9 cellular contexts compared by ENCODE assay signal in the genomic region with DNA sequence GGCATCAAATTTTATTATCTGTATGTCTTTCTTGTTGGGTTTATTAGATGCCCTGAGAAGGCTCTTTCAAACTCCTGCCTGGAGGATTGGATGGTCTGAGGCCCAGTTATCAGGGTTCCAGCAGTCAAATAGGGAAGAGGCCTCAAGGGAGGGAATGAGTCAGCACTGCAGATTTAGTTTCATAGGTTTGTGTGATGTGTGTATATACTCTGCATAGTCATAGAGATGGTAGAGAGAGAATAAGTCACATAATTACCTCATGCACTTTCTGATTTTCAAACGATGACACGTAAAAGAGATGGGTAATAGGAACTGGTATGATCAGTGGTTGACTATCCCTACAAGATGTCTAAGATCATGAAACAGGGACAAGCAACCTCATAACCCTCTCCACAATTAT.
A peak's percentile ranks its signal among the peaks of the same experiment; 100 is the strongest.
DNase-seq lines count a peak whose midpoint lies in the region; ATAC-seq and TF ChIP-seq lines count a peak whose summit lies in the region.
"Had no signal": no experiment of that assay in that cellular context is flagged by ENCODE, and none has a peak within 500 bp of the region (broad histone marks: within the 10 kb centered on the region; RNA-seq: fewer than 3 reads in every experiment).

No MANE protein-coding gene starts in this region.

- peak overlapping the region; percentile 25; the same call in 1 of the 2 replicates for H3K4me3 ChIP-seq in OCI-LY3 (ENCODE audit: low read length)

- H3K79me2 ChIP-seq in OCI-LY3 (ENCODE audit: low read length) = no peaks in the 10 kb centered on the region

- H3K4me2 ChIP-seq in OCI-LY3 (ENCODE audit: low read length) = peak overlapping the region; percentile 52

- H3K9me3 Mint-ChIP-seq in activated naive CD4-positive, alpha-beta T cell treated with anti-CD3 and anti-CD28 coated beads, Interleukin-2, amount 50 U/mL, for 72 hours = no peaks in the 10 kb centered on the region
- H3K9me3 Mint-ChIP-seq in nephron progenitor cell = no peaks in the 10 kb centered on the region
- H3K9me3 Mint-ChIP-seq: CD4-positive, CD25-positive, alpha-beta regulatory T cell had no signal

- H3K27me3 ChIP-seq in OCI-LY3 (ENCODE audit: low read depth, low read length) = no peaks in the 10 kb centered on the region

- H3K9ac ChIP-seq in OCI-LY3 (ENCODE audit: low read length) = no peak overlapping the region

- no peaks in the 10 kb centered on the region for H3K4me1 Mint-ChIP-seq in nephron progenitor cell
- H3K4me1 Mint-ChIP-seq: CD4-positive, CD25-positive, alpha-beta regulatory T cell had no signal

- H3K36me3 Mint-ChIP-seq in activated naive CD4-positive, alpha-beta T cell treated with anti-CD3 and anti-CD28 coated beads, Interleukin-2, amount 50 U/mL, for 72 hours = no peaks in the 10 kb centered on the region
- H3K36me3 Mint-ChIP-seq in nephron progenitor cell (ENCODE audit: low read depth) = no peaks in the 10 kb centered on the region

- peaks cover 46% of the 10 kb centered on the region for H3K4me1 ChIP-seq in OCI-LY3 (ENCODE audit: low read length)

- no peaks in the 10 kb centered on the region for H4K20me1 ChIP-seq in OCI-LY3 (ENCODE audit: insufficient read depth, low read length)

- peak; percentile 73 to 99 for ATAC-seq in activated naive CD4-positive, alpha-beta T cell treated with anti-CD3 and anti-CD28 coated beads, Interleukin-2, amount 50 U/mL, for 72 hours
- peak; percentile 97 for ATAC-seq in HG02763 (IDR thresholded peaks at IDR 0.05; ENCODE audit: unreplicated experiment)
- peak; percentile 73 for ATAC-seq in stimulated activated naive CD8-positive, alpha-beta T cell treated with anti-CD3 and anti-CD28 coated beads, Interleukin-15, Interleukin-2, amounts not matched to agents 100 U/mL and 50 U/mL, for 24 hours
- no peak for ATAC-seq in SK-N-SH treated with all-trans-retinoic acid at 6 μM for 48 hours

- H3K9me3 ChIP-seq in OCI-LY3 (ENCODE audit: insufficient read depth, low read length) = no peaks in the 10 kb centered on the region

- TF ChIP-seq CTCF in OCI-LY3 (IDR thresholded peaks at IDR 0.05; ENCODE audit: low read depth, low read length) = no peak
- no peak for TF ChIP-seq CTCF in nephron progenitor cell (IDR thresholded peaks at IDR 0.05)

- H2AFZ ChIP-seq in OCI-LY3 (ENCODE audit: low read depth, low read length) = no peak overlapping the region

- no peak overlapping the region for H3K4me3 Mint-ChIP-seq in nephron progenitor cell
- H3K4me3 Mint-ChIP-seq: CD4-positive, CD25-positive, alpha-beta regulatory T cell had no signal

- H3K36me3 ChIP-seq in OCI-LY3 (replicated peaks; ENCODE audit: low read depth, low read length) = no peaks in the 10 kb centered on the region

- H3K27me3 Mint-ChIP-seq in nephron progenitor cell (ENCODE audit: low read depth, poor library complexity) = no peaks in the 10 kb centered on the region

- peak in 1 of 2 donors; percentile 13 for DNase-seq in activated naive CD4-positive, alpha-beta T cell treated with anti-CD3 and anti-CD28 coated beads, Interleukin-2, amount 50 U/mL, for 72 hours (ENCODE audit: low spot score in 2 of 2)
- no peak for DNase-seq in activated naive CD4-positive, alpha-beta T cell treated with Interleukin-2 at 50 U/mL for 16 hours
- no peak for DNase-seq in stimulated activated naive CD8-positive, alpha-beta T cell treated with anti-CD3 and anti-CD28 coated beads, Interleukin-15, Interleukin-2, amounts not matched to agents 100 U/mL and 50 U/mL, for 24 hours
- DNase-seq in nephron progenitor cell (no peak), COLO668 (lab: John Stamatoyannopoulos, UW; ENCODE audit: unreplicated experiment) (no peak)

- peak overlapping the region; percentile 57 for H3K27ac ChIP-seq in OCI-LY3 (ENCODE audit: low read length)

- no peak overlapping the region for H3K27ac Mint-ChIP-seq in activated naive CD4-positive, alpha-beta T cell treated with anti-CD3 and anti-CD28 coated beads, Interleukin-2, amount 50 U/mL, for 72 hours
- H3K27ac Mint-ChIP-seq in nephron progenitor cell = no peak overlapping the region
- H3K27ac Mint-ChIP-seq: CD4-positive, CD25-positive, alpha-beta regulatory T cell had no signal

TF ChIP-seq in SK-N-SH treated with all-trans-retinoic acid at 6 μM for 48 hours, 23 proteins besides CTCF, POLR2A, EP300 and RAD21:
- TF ChIP-seq ZC3H10 (CRISPR knock-in tag; IDR thresholded peaks at IDR 0.05) (no peak), CREB5 (CRISPR knock-in tag; IDR thresholded peaks at IDR 0.05; ENCODE audit: low read depth) (no peak)
